In the genomic region with DNA sequence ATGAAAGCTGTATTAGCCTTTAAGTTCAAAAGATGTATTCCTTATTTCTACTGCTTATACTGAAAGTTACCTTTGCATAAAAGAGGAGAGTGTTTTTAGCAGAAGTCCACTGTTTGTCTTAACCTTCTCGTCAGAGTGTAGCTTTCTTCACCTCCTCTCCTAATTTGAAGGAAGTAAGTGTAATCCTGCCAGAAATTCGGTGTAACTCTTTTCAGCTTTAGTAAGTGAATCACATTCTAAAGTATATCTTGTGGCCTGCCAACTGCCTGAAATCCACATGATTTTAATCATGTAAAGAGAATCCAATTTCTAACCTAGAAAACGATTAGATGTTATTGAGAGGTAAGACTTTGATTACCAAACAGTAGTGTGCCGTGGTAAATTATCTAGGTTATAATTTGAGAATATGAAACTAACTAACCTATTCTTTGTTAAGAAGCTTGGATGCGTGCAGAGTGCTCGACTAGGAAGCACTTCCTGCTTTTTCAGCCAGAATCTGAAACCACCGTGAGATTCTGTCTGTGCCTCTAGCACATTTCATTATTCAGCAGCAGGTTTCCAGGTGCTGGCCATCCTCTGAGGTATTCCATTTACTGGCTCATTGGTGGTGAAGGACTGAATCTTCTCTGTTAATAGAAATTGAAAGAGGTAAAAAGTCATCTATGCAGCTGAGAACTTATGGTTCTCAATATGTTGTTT, we compare ENCODE assay signal across 9 cellular contexts. TPM values are rescaled to one million over a fixed set of nuclear protein-coding genes. Genes with fewer than 3 reads are reported as not detected.
DNase-seq lines count a peak whose midpoint lies in the region; ATAC-seq and FAIRE-seq lines count a peak whose summit lies in the region.
"Had no signal": no experiment of that assay in that cellular context is flagged by ENCODE, and none has a peak within 500 bp of the region (broad histone marks: within the 10 kb centered on the region; RNA-seq: fewer than 3 reads in every experiment).

No MANE protein-coding gene starts in this region.

- no peaks in the 10 kb centered on the region for H3K9me3 Mint-ChIP-seq in activated CD4-positive, alpha-beta memory T cell treated with anti-CD3 and anti-CD28 coated beads for 36 hours
- no peaks in the 10 kb centered on the region for H3K9me3 Mint-ChIP-seq in naive thymus-derived CD8-positive, alpha-beta T cell

- CTCF ChIA-PET in activated CD4-positive, alpha-beta memory T cell treated with anti-CD3 and anti-CD28 coated beads for 36 hours (lab: Charles Lee): interaction anchor here (0.7 kb wide), 1 partner anchor 44 kb away, joined by 3 read pairs; no protein-coding TSS in a partner anchor

- DNase-seq in NCI-H1092 treated with DMSO at 0.1 percent for 48 hours (lab: John Stamatoyannopoulos, UW): peak; percentile 13
- no peak for DNase-seq in NCI-H1092 (lab: John Stamatoyannopoulos, UW)
- DNase-seq in activated CD4-positive, alpha-beta memory T cell treated with anti-CD3 and anti-CD28 coated beads for 36 hours: no peak
- no peak for DNase-seq in naive thymus-derived CD8-positive, alpha-beta T cell
- no peak for DNase-seq in T-helper 9 cell
- DNase-seq in urothelium cell line (ENCODE audit: low spot score): no peak
- DNase-seq in C1 segment of cervical spinal cord (lab: John Stamatoyannopoulos, UW): no peak

- no peaks in the 10 kb centered on the region for H3K27me3 Mint-ChIP-seq in activated CD4-positive, alpha-beta memory T cell treated with anti-CD3 and anti-CD28 coated beads for 36 hours
- H3K27me3 Mint-ChIP-seq in naive thymus-derived CD8-positive, alpha-beta T cell: no peaks in the 10 kb centered on the region

- POLR2A ChIA-PET in activated CD4-positive, alpha-beta memory T cell treated with anti-CD3 and anti-CD28 coated beads for 36 hours (lab: Charles Lee): interaction anchor here (1.5 kb wide), 1 partner anchor 11 kb away, joined by 3 read pairs; no protein-coding TSS in a partner anchor
- POLR2A ChIA-PET in naive thymus-derived CD8-positive, alpha-beta T cell (lab: Charles Lee): interaction anchor here (0.6 to 0.8 kb wide), 2 partner anchors 11 to 43 kb away, joined by 3 to 5 read pairs; no protein-coding TSS in a partner anchor

- FAIRE-seq in urothelium cell line (lab: Jason Lieb, UNC): no peak
- FAIRE-seq: GM18507 had no signal

- H3K36me3 Mint-ChIP-seq in activated CD4-positive, alpha-beta memory T cell treated with anti-CD3 and anti-CD28 coated beads for 36 hours: peaks cover 38% of the 10 kb centered on the region
- H3K36me3 Mint-ChIP-seq in naive thymus-derived CD8-positive, alpha-beta T cell: peaks cover 0 to 58% (median 22%) of the 10 kb centered on the region in 3 donors

- peak; percentile 47 for ATAC-seq in HG02885 (IDR thresholded peaks at IDR 0.05; ENCODE audit: poor library complexity, unreplicated experiment)
- peak in 1 of 2 donors; percentile 40 for ATAC-seq in naive thymus-derived CD8-positive, alpha-beta T cell

- H3K27ac Mint-ChIP-seq in activated CD4-positive, alpha-beta memory T cell treated with anti-CD3 and anti-CD28 coated beads for 36 hours: peak overlapping the region; percentile 67
- H3K27ac Mint-ChIP-seq in naive thymus-derived CD8-positive, alpha-beta T cell: peak overlapping the region in 9 of 10 donors; percentile 38 to 85 (median 62)

- intact Hi-C loops in activated CD4-positive, alpha-beta memory T cell treated with anti-CD3 and anti-CD28 coated beads for 36 hours (cut with micrococcal nuclease): no loop called here

- peaks cover 26% of the 10 kb centered on the region for H3K4me1 Mint-ChIP-seq in activated CD4-positive, alpha-beta memory T cell treated with anti-CD3 and anti-CD28 coated beads for 36 hours (ENCODE audit: low read depth)
- peaks cover 0 to 19% (median 15%) of the 10 kb centered on the region in 4 donors for H3K4me1 Mint-ChIP-seq in naive thymus-derived CD8-positive, alpha-beta T cell

- H3K4me3 Mint-ChIP-seq in activated CD4-positive, alpha-beta memory T cell treated with anti-CD3 and anti-CD28 coated beads for 36 hours: no peak overlapping the region
- peak overlapping the region in 4 of 10 donors; percentile 4 to 46 (median 25) for H3K4me3 Mint-ChIP-seq in naive thymus-derived CD8-positive, alpha-beta T cell

RNA-seq across cellular contexts. Expression of a gene that starts 7.5 kb away (rescaled TPM):
- total RNA-seq in activated CD4-positive, alpha-beta memory T cell treated with anti-CD3 and anti-CD28 coated beads for 36 hours: 10 to 100 TPM; 21.5 to 22.1 TPM
- 10 to 100 TPM; 18.7 to 21.1 TPM for total RNA-seq in naive thymus-derived CD8-positive, alpha-beta T cell
- 10 to 100 TPM; 23.4 to 28.0 (median 25.1) TPM for polyA plus RNA-seq in naive thymus-derived CD8-positive, alpha-beta T cell
